In the genomic region with DNA sequence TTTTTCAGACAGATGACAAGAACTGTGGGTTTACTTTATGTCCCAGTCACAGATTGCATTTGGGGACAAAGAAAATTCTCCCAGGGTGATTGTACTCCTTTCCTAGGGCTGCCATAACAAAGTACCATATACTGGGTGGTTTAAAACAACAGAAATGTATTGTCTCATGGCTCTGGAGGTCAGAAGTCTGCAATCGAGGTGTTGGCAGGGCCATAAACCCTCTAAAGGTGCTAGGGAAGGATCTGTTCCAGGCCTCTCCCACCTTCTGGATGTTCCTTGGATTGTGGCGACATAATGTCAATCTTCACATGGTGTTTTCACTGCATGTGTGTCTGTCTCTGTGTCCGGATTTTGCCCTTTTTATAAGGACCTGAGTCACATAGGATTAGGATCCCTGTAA, we compare ENCODE assay signal across 22 cellular contexts. TPM values are rescaled to one million over a fixed set of nuclear protein-coding genes. Genes with fewer than 3 reads are reported as not detected.
DNase-seq lines count a peak whose midpoint lies in the region; ATAC-seq, FAIRE-seq and TF ChIP-seq lines count a peak whose summit lies in the region.
"Had no signal": no experiment of that assay in that cellular context is flagged by ENCODE, and none has a peak within 500 bp of the region (broad histone marks: within the 10 kb centered on the region; RNA-seq: fewer than 3 reads in every experiment).

No MANE protein-coding gene starts in this region.

- H3K4me3 ChIP-seq in mucosa of descending colon (no peak overlapping the region), stomach (no peak overlapping the region)
- H3K4me3 ChIP-seq: BLaER1 treated with 17β-estradiol and CSF1 and Interleukin-3, amounts not matched to agents 10 nM and 100 nM had no signal

- DNase-seq in GM12892 (ENCODE audit: insufficient read length) (no peak), cerebellar cortex (ENCODE audit: low spot score) (peak; percentile 34), mucosa of descending colon (peak in 2 of 3 donors; percentile 26 to 38), stomach (no peak), NCI-H2227 (lab: John Stamatoyannopoulos, UW; ENCODE audit: unreplicated experiment) (no peak), NCI-H1048 (lab: John Stamatoyannopoulos, UW) (no peak), putamen (ENCODE audit: low spot score) (no peak)
- DNase-seq: 8988T; AML-193; Caco-2; Calu3; CD4-positive, alpha-beta T cell; CD8-positive, alpha-beta T cell; DMS79 treated with DMSO at 0.1 percent for 48 hours; GF-D8 had no signal

- ATAC-seq in mucosa of descending colon = peak; percentile 94
- ATAC-seq: CD8-positive, alpha-beta T cell had no signal

- intact Hi-C loops in mucosa of descending colon (cut with DNase I, micrococcal nuclease) = no loop called here
- intact Hi-C loops in stomach (cut with DNase I; ENCODE audit: low total_unique reads) = no loop called here

- no peaks in the 10 kb centered on the region for H3K27me3 ChIP-seq in stomach

- H3K36me3 ChIP-seq in mucosa of descending colon (ENCODE audit: low read depth) = no peaks in the 10 kb centered on the region
- H3K36me3 ChIP-seq in stomach = peaks cover 0 to 71% (median 29%) of the 10 kb centered on the region in 4 donors

- H3K9me3 ChIP-seq in mucosa of descending colon = no peaks in the 10 kb centered on the region
- peaks cover 0 to 5% (median 3%) of the 10 kb centered on the region in 4 donors for H3K9me3 ChIP-seq in stomach
- H3K9me3 ChIP-seq: Caco-2 had no signal

- WGBS in stomach, 5 donors = 76 to 92% (median 88%) methylated on average over 3 of the region's 3 CpGs

- no peak overlapping the region for H3K27ac ChIP-seq in stomach
- H3K27ac ChIP-seq: BLaER1 treated with 17β-estradiol and CSF1 and Interleukin-3, amounts not matched to agents 10 nM and 100 nM; C4-2B had no signal

- no peak for TF ChIP-seq POLR2A in GM12892 (IDR thresholded peaks at IDR 0.05; ENCODE audit: low read depth, low read length)
- TF ChIP-seq POLR2A in stomach (IDR thresholded peaks at IDR 0.05) = no peak

- TF ChIP-seq EP300 in stomach (IDR thresholded peaks at IDR 0.05) = no peak

- no peaks in the 10 kb centered on the region for H3K4me1 ChIP-seq in mucosa of descending colon (ENCODE audit: low read depth)
- no peaks in the 10 kb centered on the region for H3K4me1 ChIP-seq in stomach
- H3K4me1 ChIP-seq: Caco-2 had no signal

- TF ChIP-seq CTCF in mucosa of descending colon (IDR thresholded peaks at IDR 0.05) = no peak
- TF ChIP-seq CTCF in stomach (IDR thresholded peaks at IDR 0.05) = no peak

- peak; percentile 24 for FAIRE-seq in GM12892 (lab: Jason Lieb, UNC)
- FAIRE-seq: A204.1, D721Med, G401.6, GM12891, GM19239 had no signal

RNA-seq across cellular contexts. Expression of gene GEMIN8, which starts 12.3 kb away (rescaled TPM):
- polyA plus RNA-seq in GM12892 (2012; ENCODE audit: missing spikeins) = 20.4 TPM
- total RNA-seq in mucosa of descending colon = 10 to 100 TPM; 13.5 to 15.9 (median 14.9) TPM
- 10 to 100 TPM in 3 of 5 donors, 1 to 10 TPM in 2; 4.3 to 33.5 (median 10.5) TPM for total RNA-seq in stomach
- polyA plus RNA-seq in stomach = 10 to 100 TPM; 13.7 to 18.8 (median 17.3) TPM

Comparison
In these comparisons a context has a peak if more than half of its experiments do, and no peak if none do; other contexts are left out.
1. DNase-seq: peak in cerebellar cortex (single experiment) and mucosa of descending colon (2 of 3); none in GM12892 (single experiment), stomach (single experiment), NCI-H2227 (single experiment), NCI-H1048 (single experiment) and putamen (single experiment).